Comparison of ENCODE assay signal across 1 cellular context in the genomic region with DNA sequence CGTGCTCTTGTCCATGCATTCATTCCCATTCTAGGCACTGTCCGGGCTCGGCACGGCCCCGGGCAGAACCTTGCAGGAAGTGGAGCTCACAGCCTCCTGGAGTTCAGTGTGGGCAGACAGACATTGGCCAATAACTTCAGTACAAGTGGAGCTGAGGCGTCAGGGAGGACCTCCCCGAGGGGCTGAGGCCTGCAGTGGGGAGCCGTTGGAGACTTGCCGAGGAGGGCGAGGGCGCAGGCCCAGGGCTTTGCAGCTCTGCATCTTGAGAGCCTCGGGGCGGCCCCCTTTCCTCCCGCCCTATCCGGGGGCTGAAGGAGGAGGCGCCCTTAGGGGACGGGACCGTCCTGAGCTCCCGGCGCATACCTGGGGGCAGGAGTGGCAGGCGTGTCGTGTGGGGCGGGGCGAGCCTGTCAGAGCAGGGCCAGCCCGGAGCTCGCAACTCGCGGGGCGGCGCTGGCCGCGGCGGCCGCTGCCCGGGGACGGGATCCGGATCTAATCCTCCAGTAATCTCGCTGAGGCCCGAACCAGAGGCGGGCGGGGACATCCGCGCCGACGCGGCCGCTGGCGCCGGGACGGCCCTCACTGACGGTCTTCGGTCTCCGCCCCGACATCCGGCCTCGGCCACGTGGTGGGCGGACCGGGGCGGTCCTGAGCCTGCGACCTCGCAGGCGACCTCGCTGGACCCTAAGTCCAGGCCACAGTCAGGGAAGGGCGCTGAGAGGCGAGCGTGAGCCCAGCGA.
TF ChIP-seq lines count a peak whose summit lies in the region.

ACY1 (plus strand) TSS at position 698 of the 740 bp plus-strand sequence. CDS start 530 bp downstream, outside the sequence.

TF ChIP-seq in HEK293, 187 proteins besides CTCF, POLR2A, EP300 and RAD21 (continued from another document):
- TF ChIP-seq ZNF423 (tag by site-specific recombination; IDR thresholded peaks at IDR 0.05) (no peak), ZBTB26 (tag by site-specific recombination; optimal IDR thresholded peaks at IDR 0.05) (peak; percentile 78), ZNF660 (tag by site-specific recombination; IDR thresholded peaks at IDR 0.05) (peak; percentile 82), ZNF354C (tag by site-specific recombination; IDR thresholded peaks at IDR 0.05; ENCODE audit: borderline replicate concordance, low read depth) (no peak), TRIM28 (IDR thresholded peaks at IDR 0.05; ENCODE audit: borderline replicate concordance, low read length) (no peak), ZNF169 (tag by site-specific recombination; IDR thresholded peaks at IDR 0.05) (no peak), ZNF202 (tag by site-specific recombination; IDR thresholded peaks at IDR 0.05; ENCODE audit: borderline replicate concordance) (no peak), ZBTB10 (tag by site-specific recombination; IDR thresholded peaks at IDR 0.05) (0 out of 2 replicates have a peak, but pooled peaks have one; percentile 33), ZBTB17 (tag by site-specific recombination; IDR thresholded peaks at IDR 0.05) (peak; percentile 69), HOXC10 (CRISPR knock-in tag; IDR thresholded peaks at IDR 0.05) (no peak), ZFHX2 (tag by site-specific recombination; conservative IDR thresholded peaks at IDR 0.05) (peak; percentile 36), TCF7L2 (IDR thresholded peaks at IDR 0.05; ENCODE audit: borderline replicate concordance, low read depth, low read length) (no peak), ZNF777 (tag by site-specific recombination; IDR thresholded peaks at IDR 0.05; ENCODE audit: borderline replicate concordance) (peak; percentile 82), ZNF140 (tag by site-specific recombination; IDR thresholded peaks at IDR 0.05) (no peak), ZNF184 (tag by site-specific recombination; IDR thresholded peaks at IDR 0.05) (no peak), HOXA7 (CRISPR knock-in tag; IDR thresholded peaks at IDR 0.05; ENCODE audit: borderline replicate concordance) (no peak), ZNF501 (tag by site-specific recombination; IDR thresholded peaks at IDR 0.05) (no peak), ZNF335 (tag by site-specific recombination; conservative IDR thresholded peaks at IDR 0.05) (peak; percentile 54; the same call in 1 of the 2 replicates), SALL2 (tag by site-specific recombination; IDR thresholded peaks at IDR 0.05; ENCODE audit: borderline replicate concordance) (no peak), IKZF3 (tag by site-specific recombination; IDR thresholded peaks at IDR 0.05) (no peak), ZNF10 (tag by site-specific recombination; IDR thresholded peaks at IDR 0.05) (no peak), ZBTB7A (tag by site-specific recombination; IDR thresholded peaks at IDR 0.05; ENCODE audit: low read depth) (no peak)
- TF ChIP-seq, protein P1, sequence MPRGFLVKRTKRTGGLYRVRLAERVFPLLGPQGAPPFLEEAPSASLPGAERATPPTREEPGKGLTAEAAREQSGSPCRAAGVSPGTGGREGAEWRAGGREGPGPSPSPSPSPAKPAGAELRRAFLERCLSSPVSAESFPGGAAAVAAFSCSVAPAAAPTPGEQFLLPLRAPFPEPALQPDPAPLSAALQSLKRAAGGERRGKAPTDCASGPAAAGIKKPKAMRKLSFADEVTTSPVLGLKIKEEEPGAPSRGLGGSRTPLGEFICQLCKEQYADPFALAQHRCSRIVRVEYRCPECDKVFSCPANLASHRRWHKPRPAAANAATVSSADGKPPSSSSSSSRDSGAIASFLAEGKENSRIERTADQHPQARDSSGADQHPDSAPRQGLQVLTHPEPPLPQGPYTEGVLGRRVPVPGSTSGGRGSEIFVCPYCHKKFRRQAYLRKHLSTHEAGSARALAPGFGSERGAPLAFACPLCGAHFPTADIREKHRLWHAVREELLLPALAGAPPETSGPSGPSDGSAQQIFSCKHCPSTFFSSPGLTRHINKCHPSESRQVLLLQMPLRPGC (tag by site-specific recombination; IDR thresholded peaks at IDR 0.05), result no peak
- TF ChIP-seq, protein P2, sequence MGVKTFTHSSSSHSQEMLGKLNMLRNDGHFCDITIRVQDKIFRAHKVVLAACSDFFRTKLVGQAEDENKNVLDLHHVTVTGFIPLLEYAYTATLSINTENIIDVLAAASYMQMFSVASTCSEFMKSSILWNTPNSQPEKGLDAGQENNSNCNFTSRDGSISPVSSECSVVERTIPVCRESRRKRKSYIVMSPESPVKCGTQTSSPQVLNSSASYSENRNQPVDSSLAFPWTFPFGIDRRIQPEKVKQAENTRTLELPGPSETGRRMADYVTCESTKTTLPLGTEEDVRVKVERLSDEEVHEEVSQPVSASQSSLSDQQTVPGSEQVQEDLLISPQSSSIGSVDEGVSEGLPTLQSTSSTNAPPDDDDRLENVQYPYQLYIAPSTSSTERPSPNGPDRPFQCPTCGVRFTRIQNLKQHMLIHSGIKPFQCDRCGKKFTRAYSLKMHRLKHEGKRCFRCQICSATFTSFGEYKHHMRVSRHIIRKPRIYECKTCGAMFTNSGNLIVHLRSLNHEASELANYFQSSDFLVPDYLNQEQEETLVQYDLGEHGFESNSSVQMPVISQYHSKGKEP (tag by site-specific recombination; IDR thresholded peaks at IDR 0.05), result no peak
- TF ChIP-seq, protein P3, sequence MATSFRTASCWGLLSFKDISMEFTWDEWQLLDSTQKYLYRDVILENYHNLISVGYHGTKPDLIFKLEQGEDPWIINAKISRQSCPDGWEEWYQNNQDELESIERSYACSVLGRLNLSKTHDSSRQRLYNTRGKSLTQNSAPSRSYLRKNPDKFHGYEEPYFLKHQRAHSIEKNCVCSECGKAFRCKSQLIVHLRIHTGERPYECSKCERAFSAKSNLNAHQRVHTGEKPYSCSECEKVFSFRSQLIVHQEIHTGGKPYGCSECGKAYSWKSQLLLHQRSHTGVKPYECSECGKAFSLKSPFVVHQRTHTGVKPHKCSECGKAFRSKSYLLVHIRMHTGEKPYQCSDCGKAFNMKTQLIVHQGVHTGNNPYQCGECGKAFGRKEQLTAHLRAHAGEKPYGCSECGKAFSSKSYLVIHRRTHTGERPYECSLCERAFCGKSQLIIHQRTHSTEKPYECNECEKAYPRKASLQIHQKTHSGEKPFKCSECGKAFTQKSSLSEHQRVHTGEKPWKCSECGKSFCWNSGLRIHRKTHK (tag by site-specific recombination; IDR thresholded peaks at IDR 0.05), result no peak
- TF ChIP-seq, protein P4, sequence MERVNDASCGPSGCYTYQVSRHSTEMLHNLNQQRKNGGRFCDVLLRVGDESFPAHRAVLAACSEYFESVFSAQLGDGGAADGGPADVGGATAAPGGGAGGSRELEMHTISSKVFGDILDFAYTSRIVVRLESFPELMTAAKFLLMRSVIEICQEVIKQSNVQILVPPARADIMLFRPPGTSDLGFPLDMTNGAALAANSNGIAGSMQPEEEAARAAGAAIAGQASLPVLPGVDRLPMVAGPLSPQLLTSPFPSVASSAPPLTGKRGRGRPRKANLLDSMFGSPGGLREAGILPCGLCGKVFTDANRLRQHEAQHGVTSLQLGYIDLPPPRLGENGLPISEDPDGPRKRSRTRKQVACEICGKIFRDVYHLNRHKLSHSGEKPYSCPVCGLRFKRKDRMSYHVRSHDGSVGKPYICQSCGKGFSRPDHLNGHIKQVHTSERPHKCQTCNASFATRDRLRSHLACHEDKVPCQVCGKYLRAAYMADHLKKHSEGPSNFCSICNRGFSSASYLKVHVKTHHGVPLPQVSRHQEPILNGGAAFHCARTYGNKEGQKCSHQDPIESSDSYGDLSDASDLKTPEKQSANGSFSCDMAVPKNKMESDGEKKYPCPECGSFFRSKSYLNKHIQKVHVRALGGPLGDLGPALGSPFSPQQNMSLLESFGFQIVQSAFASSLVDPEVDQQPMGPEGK (tag by site-specific recombination; IDR thresholded peaks at IDR 0.05), result peak; percentile 62
